17 cellular contexts compared by ENCODE assay signal in the genomic region with DNA sequence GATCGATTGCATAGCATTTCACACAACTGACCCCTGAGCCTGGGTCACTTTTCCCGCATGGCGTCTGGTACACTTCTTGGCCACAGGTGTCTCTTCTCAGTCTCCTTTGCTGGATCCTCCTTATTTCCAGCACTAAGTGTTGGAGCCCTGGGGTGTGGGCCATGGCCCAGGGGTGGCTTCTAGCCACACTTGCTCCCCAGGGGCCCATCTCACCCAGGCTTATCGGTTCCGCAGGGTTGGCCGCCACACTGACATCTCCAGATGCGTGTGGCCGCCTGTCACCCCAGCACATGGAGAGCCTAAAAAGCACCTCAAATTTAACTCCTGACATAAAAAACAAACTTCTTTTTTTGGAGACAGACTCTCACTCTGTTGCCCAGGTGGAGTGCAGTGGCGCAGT. TPM values are rescaled to one million over a fixed set of nuclear protein-coding genes. Genes with fewer than 3 reads are reported as not detected.
DNase-seq lines count a peak whose midpoint lies in the region; ATAC-seq, FAIRE-seq and TF ChIP-seq lines count a peak whose summit lies in the region.
"Had no signal": no experiment of that assay in that cellular context is flagged by ENCODE, and none has a peak within 500 bp of the region (broad histone marks: within the 10 kb centered on the region; RNA-seq: fewer than 3 reads in every experiment).

No MANE protein-coding gene starts in this region.

- H3K36me3 ChIP-seq in left ventricle myocardium inferior: peaks cover 62% of the 10 kb centered on the region

- TF ChIP-seq CTCF in left ventricle myocardium inferior (IDR thresholded peaks at IDR 0.05; ENCODE audit: borderline replicate concordance) (no peak), VCaP (conservative IDR thresholded peaks at IDR 0.05) (no peak), type B pancreatic cell (conservative IDR thresholded peaks at IDR 0.05) (no peak)

- no peaks in the 10 kb centered on the region for H3K9me3 Mint-ChIP-seq in type B pancreatic cell

- no peak for ATAC-seq in left cardiac atrium
- ATAC-seq: foreskin keratinocyte had no signal

- no peak for FAIRE-seq in GM19239 (lab: Jason Lieb, UNC)

- H3K4me3 Mint-ChIP-seq in type B pancreatic cell: peak overlapping the region; percentile 91

- H3K27ac Mint-ChIP-seq in type B pancreatic cell: no peak overlapping the region

- H3K4me3 ChIP-seq in left ventricle myocardium inferior: peak overlapping the region; percentile 88
- peak overlapping the region; percentile 1; the same call in 1 of the 2 replicates for H3K4me3 ChIP-seq in iPS-18c (ENCODE audit: insufficient read depth, low read depth, low read length)
- H3K4me3 ChIP-seq: Peyer's patch had no signal

- H3K36me3 Mint-ChIP-seq in type B pancreatic cell: peaks cover 7% of the 10 kb centered on the region

- intact Hi-C loops in left ventricle myocardium inferior (cut with micrococcal nuclease) (no loop called here), left cardiac atrium (cut with DNase I) (loop anchor here in 1 of 2 donors (5.0 kb wide), 1 partner anchor 45 kb away; no protein-coding TSS in a partner anchor)

- no peaks in the 10 kb centered on the region for H3K27me3 ChIP-seq in left ventricle myocardium inferior (ENCODE audit: low read depth)
- H3K27me3 ChIP-seq: foreskin keratinocyte, Peyer's patch, spleen had no signal

- peaks cover 5% of the 10 kb centered on the region for H3K4me1 Mint-ChIP-seq in type B pancreatic cell (ENCODE audit: unreplicated experiment)

- H3K27me3 Mint-ChIP-seq in type B pancreatic cell: no peaks in the 10 kb centered on the region

- H3K4me1 ChIP-seq in left ventricle myocardium inferior: peaks cover 37% of the 10 kb centered on the region

- H3K9me3 ChIP-seq in left ventricle myocardium inferior (replicated peaks): no peaks in the 10 kb centered on the region
- H3K9me3 ChIP-seq in iPS-18c (ENCODE audit: control insufficient read depth, insufficient read depth, low read length): no peaks in the 10 kb centered on the region
- H3K9me3 ChIP-seq: Peyer's patch, spleen had no signal

- no peak for DNase-seq in left ventricle myocardium inferior
- DNase-seq in left cardiac atrium: no peak
- no peak for DNase-seq in type B pancreatic cell (ENCODE audit: extremely low spot score, unreplicated experiment)
- DNase-seq in GM19239 (ENCODE audit: insufficient read length, low spot score): no peak
- no peak for DNase-seq in NCI-H2196 (lab: John Stamatoyannopoulos, UW; ENCODE audit: unreplicated experiment)
- DNase-seq in AG08395 (ENCODE audit: low spot score): no peak
- DNase-seq: activated CD4-positive, CD25-positive, alpha-beta regulatory T cell treated with anti-CD3 and anti-CD28 coated beads, Interleukin-2, amount 50 U/mL, for 72 hours; central memory CD4-positive, alpha-beta T cell; foreskin keratinocyte; mesenchymal stem cell; NCI-H187 treated with DMSO at 0.1 percent for 48 hours; NCI-H524; Peyer's patch; spleen; substantia nigra had no signal

- H3K27ac ChIP-seq in left ventricle myocardium inferior (replicated peaks) (no peak overlapping the region), VCaP (peak overlapping the region; percentile 96; the same call in 1 of the 2 replicates)
- H3K27ac ChIP-seq: foreskin keratinocyte, Peyer's patch, spleen had no signal

RNA-seq across cellular contexts. Expression of gene THAP3, which starts 2.4 kb away (rescaled TPM):
- 14.9 TPM for total RNA-seq in left ventricle myocardium inferior
- 10 to 100 TPM in 1 of 2 donors, 1 to 10 TPM in 1; 8.9 to 14.6 TPM for total RNA-seq in left cardiac atrium
- total RNA-seq in type B pancreatic cell (ENCODE audit: low replicate concordance): 18.4 and 21.6 TPM in 2 replicates

RNA-seq across cellular contexts. Expression of gene PHF13, which starts 13.5 kb away (rescaled TPM):
- total RNA-seq in left ventricle myocardium inferior (6.8 TPM), left cardiac atrium (1 to 10 TPM; 7.8 to 9.0 TPM), type B pancreatic cell (ENCODE audit: low replicate concordance) (14.7 and 21.2 TPM in 2 replicates)

RNA-seq across cellular contexts. Expression of gene KLHL21, which starts 24.4 kb away (rescaled TPM):
- total RNA-seq in left ventricle myocardium inferior: 83.7 TPM
- 10 to 100 TPM; 43.9 to 75.8 TPM for total RNA-seq in left cardiac atrium
- 13.6 and 15.1 TPM in 2 replicates for total RNA-seq in type B pancreatic cell (ENCODE audit: low replicate concordance)

RNA-seq across cellular contexts. Expression of gene ZBTB48, which starts 47.2 kb away (rescaled TPM):
- total RNA-seq in left ventricle myocardium inferior (12.9 TPM), left cardiac atrium (10 to 100 TPM; 11.5 to 14.3 TPM), type B pancreatic cell (ENCODE audit: low replicate concordance) (30.7 and 44.2 TPM in 2 replicates)
